8 cellular contexts compared by ENCODE assay signal in genomic region chr11:16385099-16385498, GRCh38.
"Had no signal": no experiment of that assay in that cellular context is flagged by ENCODE, and none has a peak within 500 bp of the region (broad histone marks: within the 10 kb centered on the region; RNA-seq: fewer than 3 reads in every experiment).

No MANE protein-coding gene starts in this region.

- H3K9me3 ChIP-seq: HAP-1 had no signal

- H3K4me3 Mint-ChIP-seq: HFFc6 had no signal

- H3K4me3 ChIP-seq: GM23248, HAP-1 had no signal

- H3K27ac Mint-ChIP-seq: HFFc6 had no signal

- H3K27ac ChIP-seq: GM23248 had no signal

- H3K9ac ChIP-seq: GM23248 had no signal

- DNase-seq: GM23248, GOT3, H7, HFFc6, KBM-7 had no signal

- ATAC-seq: HCT116 had no signal

- FAIRE-seq: HTR-8/SVneo had no signal

- H2AFZ ChIP-seq: GM23248 had no signal

- H3K36me3 ChIP-seq: HAP-1 had no signal
